18 cellular contexts compared by ENCODE assay signal in the genomic region with DNA sequence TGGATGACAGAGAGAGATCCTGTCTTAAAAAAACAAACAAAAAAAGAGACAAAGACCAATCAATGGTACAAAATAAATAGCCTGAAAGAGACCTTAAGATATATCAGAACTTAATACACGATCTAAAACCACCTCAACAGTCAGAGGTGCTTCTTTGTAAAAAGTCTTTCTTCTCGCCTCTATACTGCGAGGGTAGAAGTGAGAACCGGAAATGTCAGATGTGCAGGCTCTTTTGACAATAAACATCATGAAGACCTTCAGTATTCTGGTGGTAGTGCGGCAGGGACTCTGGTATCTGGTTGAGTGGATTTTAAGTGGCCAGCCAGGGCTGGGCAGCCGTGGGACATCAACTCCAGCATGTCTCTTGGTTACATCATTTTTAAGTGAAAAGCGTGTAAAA. TPM values are rescaled to one million over a fixed set of nuclear protein-coding genes. Genes with fewer than 3 reads are reported as not detected.
A peak's percentile ranks its signal among the peaks of the same experiment; 100 is the strongest.
DNase-seq lines count a peak whose midpoint lies in the region; ATAC-seq and TF ChIP-seq lines count a peak whose summit lies in the region.
"Had no signal": no experiment of that assay in that cellular context is flagged by ENCODE, and none has a peak within 500 bp of the region (broad histone marks: within the 10 kb centered on the region; RNA-seq: fewer than 3 reads in every experiment).

No MANE protein-coding gene starts in this region.

- H3K9me3 Mint-ChIP-seq in CD4-positive, CD25-positive, alpha-beta regulatory T cell: no peaks in the 10 kb centered on the region
- H3K9me3 Mint-ChIP-seq in WTC11: no peaks in the 10 kb centered on the region
- H3K9me3 Mint-ChIP-seq in naive thymus-derived CD4-positive, alpha-beta T cell: peaks cover 0 to 2% (median 0%) of the 10 kb centered on the region in 11 donors
- H3K9me3 Mint-ChIP-seq: CD4-positive, alpha-beta T cell; GM23338 had no signal

- CTCF ChIA-PET in WTC11 (lab: Charles Lee): interaction anchor here (0.6 to 1.1 kb wide), 2 partner anchors 15 to 25 kb away, joined by 3 read pairs; no protein-coding TSS in a partner anchor
- CTCF ChIA-PET in naive thymus-derived CD4-positive, alpha-beta T cell (lab: Charles Lee): no interaction called here

- H3K27me3 ChIP-seq in CD4-positive, CD25-positive, alpha-beta regulatory T cell (ENCODE audit: control insufficient read depth, insufficient read depth, low read length): no peaks in the 10 kb centered on the region
- H3K27me3 ChIP-seq in naive thymus-derived CD4-positive, alpha-beta T cell (ENCODE audit: control insufficient read depth in 2 of 2, insufficient read depth in 2 of 2, low read length in 2 of 2): no peaks in the 10 kb centered on the region
- no peaks in the 10 kb centered on the region for H3K27me3 ChIP-seq in stomach

- intact Hi-C loops in naive thymus-derived CD4-positive, alpha-beta T cell (cut with micrococcal nuclease): no loop called here
- intact Hi-C loops in stomach (cut with DNase I; ENCODE audit: low total_unique reads): no loop called here

- peaks cover 0 to 4% (median 1%) of the 10 kb centered on the region in 4 donors for H3K4me1 Mint-ChIP-seq in CD4-positive, CD25-positive, alpha-beta regulatory T cell
- no peaks in the 10 kb centered on the region for H3K4me1 Mint-ChIP-seq in WTC11
- H3K4me1 Mint-ChIP-seq in naive thymus-derived CD4-positive, alpha-beta T cell: peaks cover 0 to 8% (median 3%) of the 10 kb centered on the region in 7 donors
- H3K4me1 Mint-ChIP-seq: GM23338 had no signal

- H3K4me3 Mint-ChIP-seq in CD4-positive, CD25-positive, alpha-beta regulatory T cell: no peak overlapping the region
- H3K4me3 Mint-ChIP-seq in WTC11: no peak overlapping the region
- H3K4me3 Mint-ChIP-seq in naive thymus-derived CD4-positive, alpha-beta T cell: peak overlapping the region in 1 of 10 donors; percentile 42
- H3K4me3 Mint-ChIP-seq: CD4-positive, alpha-beta T cell; GM23338 had no signal

- no peaks in the 10 kb centered on the region for H3K9me3 ChIP-seq in CD4-positive, CD25-positive, alpha-beta regulatory T cell (ENCODE audit: control insufficient read depth in 2 of 2, low read length in 2 of 2)
- no peaks in the 10 kb centered on the region for H3K9me3 ChIP-seq in naive thymus-derived CD4-positive, alpha-beta T cell (ENCODE audit: control insufficient read depth in 2 of 3, low read length in 3 of 3)
- no peaks in the 10 kb centered on the region for H3K9me3 ChIP-seq in stomach

- no peak for ATAC-seq in CD4-positive, CD25-positive, alpha-beta regulatory T cell (ENCODE audit: low read depth in 2 of 2)
- ATAC-seq in GM18867 (IDR thresholded peaks at IDR 0.05; ENCODE audit: unreplicated experiment) (peak; percentile 59), WTC11 (no peak), GM19397 (IDR thresholded peaks at IDR 0.05; ENCODE audit: unreplicated experiment) (no peak)
- peak; percentile 42 for ATAC-seq in naive thymus-derived CD4-positive, alpha-beta T cell
- ATAC-seq: GM23338, K562, SK-N-SH treated with all-trans-retinoic acid at 6 μM for 48 hours had no signal

- TF ChIP-seq EP300 in stomach (IDR thresholded peaks at IDR 0.05): no peak

- DNase-seq in CD4-positive, CD25-positive, alpha-beta regulatory T cell: no peak
- no peak for DNase-seq in WTC11 (ENCODE audit: low spot score)
- no peak for DNase-seq in naive thymus-derived CD4-positive, alpha-beta T cell
- DNase-seq in AG20443 (ENCODE audit: low spot score): no peak
- DNase-seq in stomach: no peak
- no peak for DNase-seq in NCI-H2171 treated with DMSO at 0.1 percent for 48 hours (lab: John Stamatoyannopoulos, UW)
- DNase-seq: ACHN; CD4-positive, alpha-beta T cell; DMS79 treated with DMSO at 0.1 percent for 48 hours; NCI-H1417 treated with DMSO at 0.1 percent for 48 hours; NCI-H2029 treated with DMSO at 0.1 percent for 48 hours; NCI-H510A treated with DMSO at 0.1 percent for 48 hours; SHP77 treated with DMSO at 0.1 percent for 48 hours had no signal

- POLR2A ChIA-PET in WTC11 (lab: Charles Lee): no interaction called here
- POLR2A ChIA-PET in naive thymus-derived CD4-positive, alpha-beta T cell (lab: Charles Lee): no interaction called here

- TF ChIP-seq POLR2A in stomach (IDR thresholded peaks at IDR 0.05): no peak

- 93 to 98% (median 96%) methylated on average over 7 of the region's 7 CpGs for WGBS in stomach, 5 donors

- H3K36me3 ChIP-seq in CD4-positive, CD25-positive, alpha-beta regulatory T cell (ENCODE audit: control insufficient read depth, insufficient read depth, low read length): peaks cover 32% of the 10 kb centered on the region
- peaks cover 4 to 27% (median 6%) of the 10 kb centered on the region in 3 experiments for H3K36me3 ChIP-seq in naive thymus-derived CD4-positive, alpha-beta T cell (ENCODE audit: control insufficient read depth in 2 of 3, insufficient read depth in 3 of 3, low read length in 3 of 3)
- peaks cover 15 to 49% (median 39%) of the 10 kb centered on the region in 4 donors for H3K36me3 ChIP-seq in stomach

- H3K27ac ChIP-seq in CD4-positive, CD25-positive, alpha-beta regulatory T cell (ENCODE audit: insufficient read depth, low read length, poor library complexity, severe bottlenecking): no peak overlapping the region
- H3K27ac ChIP-seq in naive thymus-derived CD4-positive, alpha-beta T cell (ENCODE audit: low read depth, low read length): no peak overlapping the region
- H3K27ac ChIP-seq in stomach: no peak overlapping the region

- peaks cover 4% of the 10 kb centered on the region for H3K4me1 ChIP-seq in CD4-positive, CD25-positive, alpha-beta regulatory T cell (ENCODE audit: control insufficient read depth, insufficient read depth, low read length, poor library complexity, severe bottlenecking)
- peaks cover 1 to 4% of the 10 kb centered on the region in 2 donors for H3K4me1 ChIP-seq in naive thymus-derived CD4-positive, alpha-beta T cell (ENCODE audit: control insufficient read depth in 2 of 2, insufficient read depth in 2 of 2, low read length in 2 of 2)
- peaks cover 0 to 10% (median 0%) of the 10 kb centered on the region in 4 donors for H3K4me1 ChIP-seq in stomach

- peak overlapping the region; percentile 52 to 90 (median 79) for H3K27ac Mint-ChIP-seq in CD4-positive, CD25-positive, alpha-beta regulatory T cell
- peak overlapping the region; percentile 42; the same call in 1 of the 2 replicates for H3K27ac Mint-ChIP-seq in WTC11
- peak overlapping the region in 2 of 9 donors; percentile 38 to 48 for H3K27ac Mint-ChIP-seq in naive thymus-derived CD4-positive, alpha-beta T cell
- H3K27ac Mint-ChIP-seq: CD4-positive, alpha-beta T cell; GM23338 had no signal

- H3K4me3 ChIP-seq in CD4-positive, CD25-positive, alpha-beta regulatory T cell (ENCODE audit: low read depth, low read length): no peak overlapping the region
- no peak overlapping the region for H3K4me3 ChIP-seq in naive thymus-derived CD4-positive, alpha-beta T cell (ENCODE audit: low read length)
- H3K4me3 ChIP-seq in stomach: no peak overlapping the region
- H3K4me3 ChIP-seq: GM23338, K562 had no signal

- TF ChIP-seq CTCF in WTC11 (IDR thresholded peaks at IDR 0.05) (no peak), stomach (IDR thresholded peaks at IDR 0.05) (no peak)

- H3K27me3 Mint-ChIP-seq in CD4-positive, CD25-positive, alpha-beta regulatory T cell: no peaks in the 10 kb centered on the region
- H3K27me3 Mint-ChIP-seq in WTC11 (ENCODE audit: low read depth): no peaks in the 10 kb centered on the region
- no peaks in the 10 kb centered on the region for H3K27me3 Mint-ChIP-seq in naive thymus-derived CD4-positive, alpha-beta T cell
- H3K27me3 Mint-ChIP-seq: CD4-positive, alpha-beta T cell had no signal

- H3K36me3 Mint-ChIP-seq in CD4-positive, CD25-positive, alpha-beta regulatory T cell: peaks cover 23% of the 10 kb centered on the region
- H3K36me3 Mint-ChIP-seq in WTC11: peaks cover 21% of the 10 kb centered on the region
- H3K36me3 Mint-ChIP-seq in naive thymus-derived CD4-positive, alpha-beta T cell: peaks cover 4 to 26% (median 15%) of the 10 kb centered on the region in 5 donors

TF ChIP-seq in WTC11, 78 proteins besides CTCF, POLR2A, EP300 and RAD21:
- TF ChIP-seq ZNF416 (CRISPR knock-in tag; IDR thresholded peaks at IDR 0.05) (no peak), NR1H2 (CRISPR knock-in tag; IDR thresholded peaks at IDR 0.05) (no peak)

RNA-seq across cellular contexts. Expression of a gene that starts 30.0 kb away (rescaled TPM):
- total RNA-seq in CD4-positive, CD25-positive, alpha-beta regulatory T cell: 58.5 TPM
- 10 to 100 TPM; 17.5 to 28.2 (median 19.5) TPM for polyA plus RNA-seq in CD4-positive, CD25-positive, alpha-beta regulatory T cell
- total RNA-seq in WTC11 (2021) (21.8 to 22.9 TPM (median 22.9 TPM) in 3 replicates), stomach (10 to 100 TPM; 15.2 to 96.8 (median 67.0) TPM)
- total RNA-seq in naive thymus-derived CD4-positive, alpha-beta T cell: 10 to 100 TPM; 43.3 to 61.7 (median 52.9) TPM
- polyA plus RNA-seq in naive thymus-derived CD4-positive, alpha-beta T cell: 10 to 100 TPM; 23.2 to 40.2 TPM
- 1 to 10 TPM; 5.4 to 6.5 (median 6.1) TPM for polyA plus RNA-seq in stomach

RNA-seq across cellular contexts. Expression of a gene that starts 43.0 kb away (rescaled TPM):
- total RNA-seq in CD4-positive, CD25-positive, alpha-beta regulatory T cell: 42.2 TPM
- polyA plus RNA-seq in CD4-positive, CD25-positive, alpha-beta regulatory T cell: 10 to 100 TPM; 75.5 to 91.0 (median 85.8) TPM
- 21.4 to 24.5 TPM (median 23.7 TPM) in 3 replicates for total RNA-seq in WTC11 (2021)
- 10 to 100 TPM; 45.6 to 63.4 (median 58.0) TPM for total RNA-seq in naive thymus-derived CD4-positive, alpha-beta T cell
- polyA plus RNA-seq in naive thymus-derived CD4-positive, alpha-beta T cell: 100 to 1,000 TPM in 1 of 2 donors, 10 to 100 TPM in 1; 81.0 to 102 TPM
- 10 to 100 TPM; 26.3 to 47.0 (median 38.5) TPM for total RNA-seq in stomach
- polyA plus RNA-seq in stomach: 10 to 100 TPM in 2 of 3 donors, 1 to 10 TPM in 1; 9.4 to 21.1 (median 15.5) TPM

Comparison
In these comparisons a context has a peak if more than half of its experiments do, and no peak if none do; other contexts are left out.
1. ATAC-seq: peak in GM18867 (single experiment) and naive thymus-derived CD4-positive, alpha-beta T cell (single experiment); none in CD4-positive, CD25-positive, alpha-beta regulatory T cell (0 of 2), WTC11 (single experiment) and GM19397 (single experiment).